Comparison of ENCODE assay signal across 13 cellular contexts in genomic region chr12:131112016-131112415, GRCh38.
DNase-seq lines count a peak whose midpoint lies in the region; ATAC-seq and TF ChIP-seq lines count a peak whose summit lies in the region.
"Had no signal": no experiment of that assay in that cellular context is flagged by ENCODE, and none has a peak within 500 bp of the region (broad histone marks: within the 10 kb centered on the region; RNA-seq: fewer than 3 reads in every experiment).

No MANE protein-coding gene starts in this region.

- ATAC-seq in GM19463 (IDR thresholded peaks at IDR 0.05; ENCODE audit: unreplicated experiment) (peak; percentile 77), GM19455 (IDR thresholded peaks at IDR 0.05; ENCODE audit: unreplicated experiment) (no peak), left lobe of liver (no peak), HG03571 (IDR thresholded peaks at IDR 0.05; ENCODE audit: unreplicated experiment) (no peak)
- ATAC-seq: foreskin keratinocyte had no signal

- DNase-seq in AG10803 (ENCODE audit: low read depth) (peak; percentile 44), NCI-H82 (lab: John Stamatoyannopoulos, UW) (peak; percentile 89), foreskin melanocyte (peak; percentile 24), left lobe of liver (ENCODE audit: low spot score) (no peak)
- DNase-seq in activated CD4-positive, alpha-beta T cell treated with anti-CD3 and anti-CD28 coated beads, Interleukin-2, amount 50 U/mL, for 1 hour: no peak
- DNase-seq: amygdala, dermis blood vessel endothelial cell, foreskin keratinocyte, NCI-H2227 treated with DMSO at 0.1 percent for 48 hours had no signal

- no peak overlapping the region for H3K4me3 ChIP-seq in AG10803 (ENCODE audit: low read length)
- H3K4me3 ChIP-seq: prostate gland had no signal

- no peak for TF ChIP-seq CTCF in AG10803 (conservative IDR thresholded peaks at IDR 0.05; ENCODE audit: low read length)

Comparison
In these comparisons a context has a peak if more than half of its experiments do, and no peak if none do; other contexts are left out.
1. DNase-seq: peak in AG10803 (single experiment), NCI-H82 (single experiment) and foreskin melanocyte (single experiment); none in left lobe of liver (single experiment) and activated CD4-positive, alpha-beta T cell treated with anti-CD3 and anti-CD28 coated beads, Interleukin-2, amount 50 U/mL, for 1 hour (single experiment).